1 cellular context compared by ENCODE assay signal in the genomic region with DNA sequence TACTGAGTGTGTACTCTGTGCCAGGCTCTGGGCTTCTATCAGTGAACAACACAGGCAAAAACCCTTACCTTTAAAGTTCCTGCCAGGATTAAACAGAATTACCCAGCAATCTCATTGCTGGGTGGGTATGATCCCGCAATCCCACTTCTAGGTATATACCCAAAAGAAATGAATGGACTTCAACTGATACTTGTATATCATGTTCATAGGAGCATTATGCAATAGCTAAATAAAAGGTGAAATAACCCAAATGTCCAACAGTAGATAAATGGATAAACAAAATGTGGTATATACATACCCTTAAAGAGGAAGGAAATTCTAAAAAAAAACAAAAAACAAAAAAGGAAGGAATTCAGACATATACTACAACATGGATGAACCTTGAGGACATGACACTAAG.
TF ChIP-seq lines count a peak whose summit lies in the region.

No MANE protein-coding gene starts in this region.

TF ChIP-seq in GM23338, 12 proteins besides CTCF, POLR2A, EP300 and RAD21 (continued from another document):
- TF ChIP-seq, protein P1, sequence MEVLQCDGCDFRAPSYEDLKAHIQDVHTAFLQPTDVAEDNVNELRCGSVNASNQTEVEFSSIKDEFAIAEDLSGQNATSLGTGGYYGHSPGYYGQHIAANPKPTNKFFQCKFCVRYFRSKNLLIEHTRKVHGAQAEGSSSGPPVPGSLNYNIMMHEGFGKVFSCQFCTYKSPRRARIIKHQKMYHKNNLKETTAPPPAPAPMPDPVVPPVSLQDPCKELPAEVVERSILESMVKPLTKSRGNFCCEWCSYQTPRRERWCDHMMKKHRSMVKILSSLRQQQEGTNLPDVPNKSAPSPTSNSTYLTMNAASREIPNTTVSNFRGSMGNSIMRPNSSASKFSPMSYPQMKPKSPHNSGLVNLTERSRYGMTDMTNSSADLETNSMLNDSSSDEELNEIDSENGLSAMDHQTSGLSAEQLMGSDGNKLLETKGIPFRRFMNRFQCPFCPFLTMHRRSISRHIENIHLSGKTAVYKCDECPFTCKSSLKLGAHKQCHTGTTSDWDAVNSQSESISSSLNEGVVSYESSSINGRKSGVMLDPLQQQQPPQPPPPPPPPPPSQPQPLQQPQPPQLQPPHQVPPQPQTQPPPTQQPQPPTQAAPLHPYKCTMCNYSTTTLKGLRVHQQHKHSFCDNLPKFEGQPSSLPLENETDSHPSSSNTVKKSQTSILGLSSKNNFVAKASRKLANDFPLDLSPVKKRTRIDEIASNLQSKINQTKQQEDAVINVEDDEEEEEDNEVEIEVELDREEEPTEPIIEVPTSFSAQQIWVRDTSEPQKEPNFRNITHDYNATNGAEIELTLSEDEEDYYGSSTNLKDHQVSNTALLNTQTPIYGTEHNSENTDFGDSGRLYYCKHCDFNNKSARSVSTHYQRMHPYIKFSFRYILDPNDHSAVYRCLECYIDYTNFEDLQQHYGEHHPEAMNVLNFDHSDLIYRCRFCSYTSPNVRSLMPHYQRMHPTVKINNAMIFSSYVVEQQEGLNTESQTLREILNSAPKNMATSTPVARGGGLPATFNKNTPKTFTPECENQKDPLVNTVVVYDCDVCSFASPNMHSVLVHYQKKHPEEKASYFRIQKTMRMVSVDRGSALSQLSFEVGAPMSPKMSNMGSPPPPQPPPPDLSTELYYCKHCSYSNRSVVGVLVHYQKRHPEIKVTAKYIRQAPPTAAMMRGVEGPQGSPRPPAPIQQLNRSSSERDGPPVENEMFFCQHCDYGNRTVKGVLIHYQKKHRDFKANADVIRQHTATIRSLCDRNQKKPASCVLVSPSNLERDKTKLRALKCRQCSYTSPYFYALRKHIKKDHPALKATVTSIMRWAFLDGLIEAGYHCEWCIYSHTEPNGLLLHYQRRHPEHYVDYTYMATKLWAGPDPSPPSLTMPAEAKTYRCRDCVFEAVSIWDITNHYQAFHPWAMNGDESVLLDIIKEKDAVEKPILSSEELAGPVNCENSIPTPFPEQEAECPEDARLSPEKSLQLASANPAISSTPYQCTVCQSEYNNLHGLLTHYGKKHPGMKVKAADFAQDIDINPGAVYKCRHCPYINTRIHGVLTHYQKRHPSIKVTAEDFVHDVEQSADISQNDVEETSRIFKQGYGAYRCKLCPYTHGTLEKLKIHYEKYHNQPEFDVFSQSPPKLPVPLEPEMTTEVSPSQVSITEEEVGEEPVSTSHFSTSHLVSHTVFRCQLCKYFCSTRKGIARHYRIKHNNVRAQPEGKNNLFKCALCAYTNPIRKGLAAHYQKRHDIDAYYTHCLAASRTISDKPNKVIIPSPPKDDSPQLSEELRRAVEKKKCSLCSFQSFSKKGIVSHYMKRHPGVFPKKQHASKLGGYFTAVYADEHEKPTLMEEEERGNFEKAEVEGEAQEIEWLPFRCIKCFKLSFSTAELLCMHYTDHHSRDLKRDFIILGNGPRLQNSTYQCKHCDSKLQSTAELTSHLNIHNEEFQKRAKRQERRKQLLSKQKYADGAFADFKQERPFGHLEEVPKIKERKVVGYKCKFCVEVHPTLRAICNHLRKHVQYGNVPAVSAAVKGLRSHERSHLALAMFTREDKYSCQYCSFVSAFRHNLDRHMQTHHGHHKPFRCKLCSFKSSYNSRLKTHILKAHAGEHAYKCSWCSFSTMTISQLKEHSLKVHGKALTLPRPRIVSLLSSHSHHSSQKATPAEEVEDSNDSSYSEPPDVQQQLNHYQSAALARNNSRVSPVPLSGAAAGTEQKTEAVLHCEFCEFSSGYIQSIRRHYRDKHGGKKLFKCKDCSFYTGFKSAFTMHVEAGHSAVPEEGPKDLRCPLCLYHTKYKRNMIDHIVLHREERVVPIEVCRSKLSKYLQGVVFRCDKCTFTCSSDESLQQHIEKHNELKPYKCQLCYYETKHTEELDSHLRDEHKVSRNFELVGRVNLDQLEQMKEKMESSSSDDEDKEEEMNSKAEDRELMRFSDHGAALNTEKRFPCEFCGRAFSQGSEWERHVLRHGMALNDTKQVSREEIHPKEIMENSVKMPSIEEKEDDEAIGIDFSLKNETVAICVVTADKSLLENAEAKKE (CRISPR knock-in tag; IDR thresholded peaks at IDR 0.05): no peak
- TF ChIP-seq REST (IDR thresholded peaks at IDR 0.05; ENCODE audit: unreplicated experiment) (no peak), POLR2AphosphoS5 (IDR thresholded peaks at IDR 0.05; ENCODE audit: low read depth) (no peak)
